8 cellular contexts compared by ENCODE assay signal in the genomic region with DNA sequence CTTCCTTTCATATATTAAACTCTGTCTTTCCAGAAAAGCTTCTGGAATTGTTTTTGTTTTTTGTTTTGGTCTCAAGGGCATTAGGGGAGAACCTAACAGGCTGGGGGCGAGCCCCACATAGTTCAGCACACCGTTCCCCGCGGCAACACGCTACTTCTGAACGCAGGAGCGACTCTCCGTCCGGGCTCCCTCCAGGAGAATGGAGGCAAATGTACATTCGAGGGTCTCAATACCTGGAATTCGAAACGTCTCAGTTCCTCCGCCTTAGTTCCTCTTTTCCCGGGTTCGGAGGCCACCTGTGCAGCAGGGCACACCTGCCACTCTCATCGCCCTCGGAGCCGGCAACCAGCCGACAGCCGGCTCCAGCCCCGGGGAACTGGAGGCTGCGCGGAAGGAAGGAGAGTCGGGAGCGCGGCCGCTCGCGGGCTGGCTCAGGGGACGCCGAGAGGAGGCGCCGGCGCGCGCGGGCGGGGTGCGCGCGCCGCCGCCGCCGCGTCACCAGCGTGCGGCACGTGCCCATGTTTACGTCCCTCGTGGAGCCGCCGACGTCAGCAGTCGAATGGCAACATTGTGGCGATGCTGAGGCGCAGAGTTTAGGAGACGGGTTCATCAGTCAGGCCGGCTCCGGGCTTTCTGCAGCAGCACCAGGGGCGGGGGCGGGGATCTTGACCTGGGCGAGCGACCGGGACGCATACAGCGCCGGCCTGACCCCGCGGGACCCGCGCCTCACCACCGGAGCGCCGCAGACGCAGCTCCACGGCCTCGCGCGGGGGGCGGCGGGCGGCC. TPM values are rescaled to one million over a fixed set of nuclear protein-coding genes. Genes with fewer than 3 reads are reported as not detected.
DNase-seq lines count a peak whose midpoint lies in the region; FAIRE-seq and TF ChIP-seq lines count a peak whose summit lies in the region.

A gene with protein sequence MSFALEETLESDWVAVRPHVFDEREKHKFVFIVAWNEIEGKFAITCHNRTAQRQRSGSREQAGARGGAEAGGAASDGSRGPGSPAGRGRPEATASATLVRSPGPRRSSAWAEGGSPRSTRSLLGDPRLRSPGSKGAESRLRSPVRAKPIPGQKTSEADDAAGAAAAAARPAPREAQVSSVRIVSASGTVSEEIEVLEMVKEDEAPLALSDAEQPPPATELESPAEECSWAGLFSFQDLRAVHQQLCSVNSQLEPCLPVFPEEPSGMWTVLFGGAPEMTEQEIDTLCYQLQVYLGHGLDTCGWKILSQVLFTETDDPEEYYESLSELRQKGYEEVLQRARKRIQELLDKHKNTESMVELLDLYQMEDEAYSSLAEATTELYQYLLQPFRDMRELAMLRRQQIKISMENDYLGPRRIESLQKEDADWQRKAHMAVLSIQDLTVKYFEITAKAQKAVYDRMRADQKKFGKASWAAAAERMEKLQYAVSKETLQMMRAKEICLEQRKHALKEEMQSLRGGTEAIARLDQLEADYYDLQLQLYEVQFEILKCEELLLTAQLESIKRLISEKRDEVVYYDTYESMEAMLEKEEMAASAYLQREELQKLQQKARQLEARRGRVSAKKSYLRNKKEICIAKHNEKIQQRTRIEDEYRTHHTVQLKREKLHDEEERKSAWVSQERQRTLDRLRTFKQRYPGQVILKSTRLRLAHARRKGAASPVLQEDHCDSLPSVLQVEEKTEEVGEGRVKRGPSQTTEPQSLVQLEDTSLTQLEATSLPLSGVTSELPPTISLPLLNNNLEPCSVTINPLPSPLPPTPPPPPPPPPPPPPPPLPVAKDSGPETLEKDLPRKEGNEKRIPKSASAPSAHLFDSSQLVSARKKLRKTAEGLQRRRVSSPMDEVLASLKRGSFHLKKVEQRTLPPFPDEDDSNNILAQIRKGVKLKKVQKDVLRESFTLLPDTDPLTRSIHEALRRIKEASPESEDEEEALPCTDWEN (plus strand): TSS at position 554 of the 786 bp plus-strand sequence. CDS start 520 bp downstream, outside the sequence.

- H3K27me3 ChIP-seq in MG63 (no peaks in the 10 kb centered on the region), testis (no peaks in the 10 kb centered on the region)

- no peaks in the 10 kb centered on the region for H3K36me3 Mint-ChIP-seq in activated naive CD4-positive, alpha-beta T cell treated with anti-CD3 and anti-CD28 coated beads, Interleukin-2, amount 50 U/mL, for 24 hours
- H3K36me3 Mint-ChIP-seq in osteocyte (ENCODE audit: unreplicated experiment), result peaks cover 6% of the 10 kb centered on the region

- peaks cover 22% of the 10 kb centered on the region for H3K4me1 Mint-ChIP-seq in activated naive CD4-positive, alpha-beta T cell treated with anti-CD3 and anti-CD28 coated beads, Interleukin-2, amount 50 U/mL, for 24 hours
- peaks cover 29% of the 10 kb centered on the region for H3K4me1 Mint-ChIP-seq in osteocyte (ENCODE audit: unreplicated experiment)

- DNase-seq in ELR (ENCODE audit: low read depth) (peak; percentile 89), H54 (ENCODE audit: insufficient read length, low spot score) (peak; percentile 94), MG63 (peak; percentile 83), SK-MEL-5 (ENCODE audit: low read depth, low spot score) (peak; percentile 83), glomerular visceral epithelial cell (ENCODE audit: extremely low spot score) (peak; percentile 90), osteocyte (ENCODE audit: extremely low spot score, unreplicated experiment) (peak; percentile 93), testis (peak; percentile 98)

- peak within 1 kb of the TSS; percentile 94 for H3K4me3 Mint-ChIP-seq in activated naive CD4-positive, alpha-beta T cell treated with anti-CD3 and anti-CD28 coated beads, Interleukin-2, amount 50 U/mL, for 24 hours
- H3K4me3 Mint-ChIP-seq in osteocyte (ENCODE audit: unreplicated experiment), result peak within 1 kb of the TSS; percentile 91

- peak within 1 kb of the TSS; percentile 98 to 99 for H3K27ac ChIP-seq in testis

- H3K4me1 ChIP-seq in testis, result peaks cover 7% of the 10 kb centered on the region

- no peak for FAIRE-seq in H54 (lab: Jason Lieb, UNC)

- TF ChIP-seq CTCF in osteocyte (IDR thresholded peaks at IDR 0.05) (peak; percentile 32), testis (IDR thresholded peaks at IDR 0.05) (peak in 1 of 3 experiments; percentile 8)

- in situ Hi-C loops in SK-MEL-5 (cut with HindIII; ENCODE audit: low pct_unique_long_range_greater_than_20kb, low sequenced_read_pairs), result no loop called here

- peak; percentile 66 for TF ChIP-seq POLR2A in H54 (IDR thresholded peaks at IDR 0.05; ENCODE audit: low read depth, low read length)
- TF ChIP-seq POLR2A in testis (IDR thresholded peaks at IDR 0.05), result peak; percentile 71

- H3K36me3 ChIP-seq in MG63 (no peaks in the 10 kb centered on the region), testis (ENCODE audit: low read depth, missing control alignments) (no peaks in the 10 kb centered on the region)

- no peaks in the 10 kb centered on the region for H3K9me3 ChIP-seq in MG63
- no peaks in the 10 kb centered on the region for H3K9me3 ChIP-seq in testis

- no peaks in the 10 kb centered on the region for H3K9me3 Mint-ChIP-seq in activated naive CD4-positive, alpha-beta T cell treated with anti-CD3 and anti-CD28 coated beads, Interleukin-2, amount 50 U/mL, for 24 hours
- H3K9me3 Mint-ChIP-seq in osteocyte (ENCODE audit: unreplicated experiment), result no peaks in the 10 kb centered on the region

- H3K27ac Mint-ChIP-seq in activated naive CD4-positive, alpha-beta T cell treated with anti-CD3 and anti-CD28 coated beads, Interleukin-2, amount 50 U/mL, for 24 hours, result peak within 1 kb of the TSS; percentile 97
- H3K27ac Mint-ChIP-seq in osteocyte (ENCODE audit: unreplicated experiment), result peak within 1 kb of the TSS; percentile 91

- H3K4me3 ChIP-seq in MG63, result peak within 1 kb of the TSS; percentile 81
- H3K4me3 ChIP-seq in testis, result peak within 1 kb of the TSS; percentile 93 to 96

- intact Hi-C loops in testis (cut with DNase I; ENCODE audit: low total_unique reads), result no loop called here

- no peaks in the 10 kb centered on the region for H3K27me3 Mint-ChIP-seq in activated naive CD4-positive, alpha-beta T cell treated with anti-CD3 and anti-CD28 coated beads, Interleukin-2, amount 50 U/mL, for 24 hours
- no peaks in the 10 kb centered on the region for H3K27me3 Mint-ChIP-seq in osteocyte (ENCODE audit: unreplicated experiment)

- 1 to 3% methylated on average over 12 to 27 of the region's 83 CpGs for WGBS in testis, 2 donors

RNA-seq across cellular contexts. Expression of the gene that starts here (rescaled TPM):
- 5.5 TPM in 2 replicates for total RNA-seq in MG63 (2014; rRNA removed; shearing (Covaris generic); ENCODE audit: low replicate concordance)
- total RNA-seq in SK-MEL-5 (2014; rRNA removed; shearing (Covaris generic)), result 10.8 and 11.2 TPM in 2 replicates
- 3.8 and 5.7 TPM in 2 replicates for polyA plus RNA-seq in SK-MEL-5 (2015; cell fraction: cytosol; rRNA removed)
- polyA plus RNA-seq in SK-MEL-5 (2015; cell fraction: nucleus; rRNA removed), result 7.1 and 8.8 TPM in 2 replicates
- 19.1 and 19.5 TPM in 2 replicates for total RNA-seq in osteocyte
- 10 to 100 TPM; 26.6 to 31.6 TPM for total RNA-seq in testis
- polyA plus RNA-seq in testis (ENCODE audit: insufficient read depth, low read depth, low replicate concordance), result 13.6 TPM

Comparison
In these comparisons a context has a peak if more than half of its experiments do, and no peak if none do; other contexts are left out.
1. Peak in every context shown above with its lines: DNase-seq, H3K4me3 ChIP-seq and H3K27ac ChIP-seq.